Comparison of ENCODE assay signal across 8 cellular contexts in genomic region chr6:160348209-160348551, GRCh38. TPM values are rescaled to one million over a fixed set of nuclear protein-coding genes. Genes with fewer than 3 reads are reported as not detected.
DNase-seq lines count a peak whose midpoint lies in the region; ATAC-seq, FAIRE-seq and TF ChIP-seq lines count a peak whose summit lies in the region.

TSS of gene SLC22A3 (plus strand) at chr6:160348378. CDS start at chr6:160348420, 42 bp downstream.

- no peak for TF ChIP-seq CTCF in HepG2 (CRISPR knock-in tag; IDR thresholded peaks at IDR 0.05)

- peak within 1 kb of the TSS; percentile 20 for H2AFZ ChIP-seq in HepG2 (ENCODE audit: low read length)

- H3K9ac ChIP-seq in duodenal mucosa (ENCODE audit: low read depth in 1 of 2, low read length in 2 of 2) (peak within 1 kb of the TSS; percentile 38 to 45), HepG2 (ENCODE audit: insufficient read depth, low read depth, low read length) (peak within 1 kb of the TSS; percentile 92)

- H3K27ac ChIP-seq in duodenal mucosa (ENCODE audit: low read depth, low read length) = no peak within 1 kb of the TSS
- H3K27ac ChIP-seq in HepG2 (ENCODE audit: extremely low read length, insufficient read depth, low read length) = peak within 1 kb of the TSS; percentile 95

- no peaks in the 10 kb centered on the region for H4K20me1 ChIP-seq in HepG2 (ENCODE audit: insufficient read depth, low read length)

- no peaks in the 10 kb centered on the region for H3K36me3 ChIP-seq in duodenal mucosa (ENCODE audit: control insufficient read depth in 1 of 2, insufficient read depth in 2 of 2, low read length in 2 of 2)
- H3K36me3 ChIP-seq in HepG2 (replicated peaks in 1 of 2; ENCODE audit: control insufficient read depth in 1 of 2, insufficient read depth in 2 of 2, low read length in 2 of 2) = no peaks in the 10 kb centered on the region

- peak within 1 kb of the TSS; percentile 85 for H3K4me2 ChIP-seq in HepG2 (ENCODE audit: low read depth, low read length)

- ATAC-seq in HepG2 (peak; percentile 69), GM18498 (IDR thresholded peaks at IDR 0.05; ENCODE audit: unreplicated experiment) (no peak), HG02610 (IDR thresholded peaks at IDR 0.05; ENCODE audit: unreplicated experiment) (no peak)
- peak; percentile 35 for ATAC-seq in stimulated activated naive CD8-positive, alpha-beta T cell treated with anti-CD3 and anti-CD28 coated beads, Interleukin-15, amount 100 ng/mL, for 72 hours

- H3K4me3 ChIP-seq in duodenal mucosa (ENCODE audit: low read depth in 1 of 2, low read length in 2 of 2) (peak within 1 kb of the TSS; percentile 68 to 70), HepG2 (replicated peaks in 1 of 3; ENCODE audit: insufficient read depth in 1 of 3, low read depth in 2 of 3, low read length in 3 of 3) (peak within 1 kb of the TSS; percentile 74 to 86 (median 86))

- 0% methylated on average over 1 of the region's 48 CpGs for WGBS in HepG2 (ENCODE audit: low lambda C conversion rate)

- H3K4me3 Mint-ChIP-seq in stimulated activated naive CD8-positive, alpha-beta T cell treated with anti-CD3 and anti-CD28 coated beads, Interleukin-15, amount 100 ng/mL, for 72 hours = peak within 1 kb of the TSS; percentile 10 to 61

- TF ChIP-seq RAD21 in HepG2 (CRISPR knock-in tag; IDR thresholded peaks at IDR 0.05) = no peak; the same call in 1 of the 2 replicates

- no peaks in the 10 kb centered on the region for H3K9me3 Mint-ChIP-seq in stimulated activated naive CD8-positive, alpha-beta T cell treated with anti-CD3 and anti-CD28 coated beads, Interleukin-15, amount 100 ng/mL, for 72 hours

- TF ChIP-seq EP300 in HepG2 (IDR thresholded peaks at IDR 0.05; ENCODE audit: low read depth in 2 of 2, low read length in 2 of 2) (no peak), HepG2 (CRISPR knock-in tag; IDR thresholded peaks at IDR 0.05; ENCODE audit: borderline replicate concordance) (no peak)

- TF ChIP-seq POLR2A in HepG2 (IDR thresholded peaks at IDR 0.05; ENCODE audit: insufficient read depth in 1 of 2, low read depth in 2 of 2, low read length in 2 of 2) = peak in 1 of 2 experiments; percentile 49; a peak in 2 of 4 replicates

- no peaks in the 10 kb centered on the region for H3K9me3 ChIP-seq in duodenal mucosa (ENCODE audit: control insufficient read depth in 1 of 2, low read length in 2 of 2)
- H3K9me3 ChIP-seq in HepG2 (ENCODE audit: low read length) = no peaks in the 10 kb centered on the region

- FAIRE-seq in HepG2 (lab: Jason Lieb, UNC) = no peak
- no peak for FAIRE-seq in GM19239 (lab: Jason Lieb, UNC)

- H3K4me1 ChIP-seq in duodenal mucosa (ENCODE audit: control insufficient read depth in 1 of 2, insufficient read depth in 2 of 2, low read length in 2 of 2) (peaks cover 0 to 14% of the 10 kb centered on the region in 2 donors), HepG2 (ENCODE audit: insufficient read depth, low read length) (peaks cover 39% of the 10 kb centered on the region)

- H3K79me2 ChIP-seq in HepG2 (ENCODE audit: insufficient read depth, low read length) = peaks cover 42% of the 10 kb centered on the region

- intact Hi-C loops in HepG2 (cut with micrococcal nuclease; ENCODE audit: unreplicated experiment) = loop anchor here (5.0 kb wide), 2 partner anchors 109 to 211 kb away; no protein-coding TSS in a partner anchor

- no peak within 1 kb of the TSS for H3K27ac Mint-ChIP-seq in stimulated activated naive CD8-positive, alpha-beta T cell treated with anti-CD3 and anti-CD28 coated beads, Interleukin-15, amount 100 ng/mL, for 72 hours

- peak; percentile 42 for DNase-seq in NCI-H2029 (lab: John Stamatoyannopoulos, UW)
- DNase-seq in HepG2 (ENCODE audit: low spot score) = no peak
- DNase-seq in stimulated activated naive CD8-positive, alpha-beta T cell treated with anti-CD3 and anti-CD28 coated beads, Interleukin-15, amount 100 ng/mL, for 72 hours = no peak
- DNase-seq in UCSD-AML1 (lab: John Stamatoyannopoulos, UW; ENCODE audit: unreplicated experiment) = no peak
- no peak for DNase-seq in GM19239 (ENCODE audit: insufficient read length, low spot score)

- no TSS peak for BruUV-seq in HepG2 (replicated peaks; lab: Mats Ljungman, UMichigan)

- POLR2A ChIA-PET in HepG2 (lab: Yijun Ruan, JAX) = interaction anchor here (0.9 to 2.7 kb wide), 2 partner anchors 44 to 46 kb away, joined by 3 to 28 read pairs; no protein-coding TSS in a partner anchor

- H3K27me3 ChIP-seq in duodenal mucosa (ENCODE audit: control insufficient read depth in 1 of 2, insufficient read depth in 2 of 2, low read length in 2 of 2) = peaks cover 8 to 12% of the 10 kb centered on the region in 2 donors
- H3K27me3 ChIP-seq in HepG2 (ENCODE audit: control insufficient read depth in 1 of 2, insufficient read depth in 2 of 2, low read length in 2 of 2) = peaks cover 0 to 6% of the 10 kb centered on the region in 2 experiments; a peak in 1 of 5 replicates

- peaks cover 9% of the 10 kb centered on the region for H3K4me1 Mint-ChIP-seq in stimulated activated naive CD8-positive, alpha-beta T cell treated with anti-CD3 and anti-CD28 coated beads, Interleukin-15, amount 100 ng/mL, for 72 hours

- CTCF ChIA-PET in HepG2 (lab: Yijun Ruan, JAX; ENCODE audit: low intra/inter-chr PET ratio, low total read pairs) = no interaction called here

- H3K27me3 Mint-ChIP-seq in stimulated activated naive CD8-positive, alpha-beta T cell treated with anti-CD3 and anti-CD28 coated beads, Interleukin-15, amount 100 ng/mL, for 72 hours = peaks cover 82% of the 10 kb centered on the region

- in situ Hi-C loops in HepG2 (cut with HindIII; ENCODE audit: extremely low pct_ligation_motif_present, low pct_unique_long_range_greater_than_20kb) = no loop called here

TF ChIP-seq in HepG2, 621 proteins besides CTCF, POLR2A, EP300 and RAD21 (continues in another document):
- TF ChIP-seq ZNF441 (CRISPR knock-in tag; IDR thresholded peaks at IDR 0.05; ENCODE audit: borderline replicate concordance) (peak; percentile 98), PATZ1 (CRISPR knock-in tag; IDR thresholded peaks at IDR 0.05) (peak; percentile 70), ZNF275 (CRISPR knock-in tag; IDR thresholded peaks at IDR 0.05; ENCODE audit: borderline replicate concordance) (no peak), TEAD3 (CRISPR knock-in tag; optimal IDR thresholded peaks at IDR 0.05; ENCODE audit: borderline replicate concordance) (no peak), DBP (CRISPR knock-in tag; IDR thresholded peaks at IDR 0.05; ENCODE audit: not compliant biosample characterization) (peak; percentile 12), KDM5A (IDR thresholded peaks at IDR 0.05; ENCODE audit: borderline replicate concordance, low read length) (peak; percentile 6; the same call in 1 of the 2 replicates)

RNA-seq across cellular contexts. Expression of gene SLC22A3, which starts in this region (rescaled TPM):
- total RNA-seq in HepG2 (2016; rRNA removed; fragmentation: Illumina TruSeq; extraction: Trizol) = 20.1 and 31.5 TPM in 2 replicates
- 45.1 and 49.0 TPM in 2 replicates for total RNA-seq in HepG2 (2016; cell fraction: cytosol; rRNA removed; fragmentation: Illumina TruSeq; extraction: Trizol; ENCODE audit: low read depth)
- total RNA-seq in HepG2 (2016; cell fraction: insoluble cytoplasmic fraction; rRNA removed; fragmentation: Illumina TruSeq; extraction: Trizol) = 19.7 and 31.7 TPM in 2 replicates
- 30.2 and 35.9 TPM in 2 replicates for total RNA-seq in HepG2 (2016; cell fraction: membrane; rRNA removed; fragmentation: Illumina TruSeq; extraction: Trizol)
- total RNA-seq in HepG2 (2016; cell fraction: nucleus; rRNA removed; fragmentation: Illumina TruSeq; extraction: Trizol) = 43.4 and 49.5 TPM in 2 replicates
- 11.3 and 12.0 TPM in 2 replicates for polyA plus RNA-seq in HepG2 (2011; rRNA removed)
- 7.1 and 9.5 TPM in 2 replicates for polyA plus RNA-seq in HepG2 (2011; cell fraction: cytosol; rRNA removed)
- polyA plus RNA-seq in HepG2 (2011; cell fraction: nucleus; rRNA removed) = 27.4 and 27.6 TPM in 2 replicates
- 15.3 and 16.9 TPM in 2 replicates for polyA plus RNA-seq in HepG2 (2012)
- 8.5 and 8.8 TPM in 2 replicates for polyA plus RNA-seq in HepG2 (2016; cell fraction: cytosol; fragmentation: Illumina TruSeq; extraction: Trizol; ENCODE audit: low read depth)
- 22.6 and 23.7 TPM in 2 replicates for polyA plus RNA-seq in HepG2 (2016; cell fraction: insoluble cytoplasmic fraction; fragmentation: Illumina TruSeq; extraction: Trizol; ENCODE audit: low read depth)
- 18.2 and 20.7 TPM in 2 replicates for polyA plus RNA-seq in HepG2 (2016; cell fraction: membrane; fragmentation: Illumina TruSeq; extraction: Trizol; ENCODE audit: low read depth)
- 80.9 and 84.1 TPM in 2 replicates for polyA plus RNA-seq in HepG2 (2016; cell fraction: nucleus; fragmentation: Illumina TruSeq; extraction: Trizol; ENCODE audit: insufficient read depth, low read depth)
- polyA minus RNA-seq in HepG2 (2011; rRNA and poly(A)+ RNA removed; ENCODE audit: low replicate concordance) = 9.1 and 24.8 TPM in 2 replicates
- polyA minus RNA-seq in HepG2 (2011; cell fraction: cytosol; rRNA and poly(A)+ RNA removed) = 10.9 and 11.6 TPM in 2 replicates
- polyA minus RNA-seq in HepG2 (2011; cell fraction: nucleus; rRNA and poly(A)+ RNA removed) = 19.3 and 20.1 TPM in 2 replicates

Comparison
In these comparisons a context has a peak if more than half of its experiments do, and no peak if none do; other contexts are left out.
1. ATAC-seq: peak in HepG2 (single experiment) and stimulated activated naive CD8-positive, alpha-beta T cell treated with anti-CD3 and anti-CD28 coated beads, Interleukin-15, amount 100 ng/mL, for 72 hours (single experiment); none in GM18498 (single experiment) and HG02610 (single experiment).